9 cellular contexts compared by ENCODE assay signal in genomic region chr12:108468149-108468968, GRCh38. TPM values are rescaled to one million over a fixed set of nuclear protein-coding genes. Genes with fewer than 3 reads are reported as not detected.
DNase-seq lines count a peak whose midpoint lies in the region; ATAC-seq and TF ChIP-seq lines count a peak whose summit lies in the region.
"Had no signal": no experiment of that assay in that cellular context is flagged by ENCODE, and none has a peak within 500 bp of the region (broad histone marks: within the 10 kb centered on the region; RNA-seq: fewer than 3 reads in every experiment).

No MANE protein-coding gene starts in this region.

- H4K20me1 ChIP-seq in neural progenitor cell (ENCODE audit: low read depth), result peaks cover 7% of the 10 kb centered on the region

- H3K4me1 ChIP-seq in neural progenitor cell, result no peaks in the 10 kb centered on the region

- H3K9me3 ChIP-seq in neural progenitor cell (ENCODE audit: low read depth) (no peaks in the 10 kb centered on the region), T-helper 17 cell (ENCODE audit: control insufficient read depth, low read length, poor library complexity, severe bottlenecking) (no peaks in the 10 kb centered on the region)

- peak; percentile 76 for DNase-seq in activated CD4-positive, alpha-beta T cell treated with anti-CD3 and anti-CD28 coated beads, Interleukin-2, amount 10 ng/mL, durations not matched to agents 24 days and 14 days
- DNase-seq in activated CD4-positive, alpha-beta T cell treated with anti-CD3 and anti-CD28 coated beads, Interleukin-2, amount 50 U/mL, for 48 hours, result no peak
- DNase-seq in MV-4-11 (lab: John Stamatoyannopoulos, UW) (peak; percentile 20), dermis microvascular lymphatic vessel endothelial cell (ENCODE audit: low read depth in 2 of 2) (peak; percentile 14 to 40), neural progenitor cell (ENCODE audit: low spot score) (peak; percentile 81), NCI-H82 treated with DMSO at 0.1 percent for 48 hours (lab: John Stamatoyannopoulos, UW; ENCODE audit: unreplicated experiment) (no peak), T-helper 17 cell (no peak), mesothelial cell of epicardium (ENCODE audit: low spot score in 2 of 2, unreplicated experiment in 2 of 2) (no peak)
- DNase-seq: T1000 had no signal

- no peaks in the 10 kb centered on the region for H3K36me3 ChIP-seq in neural progenitor cell

- no peaks in the 10 kb centered on the region for H3F3A ChIP-seq in neural progenitor cell (ENCODE audit: low read depth)

- no peaks in the 10 kb centered on the region for H3K27me3 ChIP-seq in neural progenitor cell

- no peak overlapping the region for H3K4me3 Mint-ChIP-seq in activated CD4-positive, alpha-beta T cell treated with anti-CD3 and anti-CD28 coated beads, Interleukin-2, amount 10 ng/mL, durations not matched to agents 24 days and 14 days
- H3K4me3 Mint-ChIP-seq in neural progenitor cell, result no peak overlapping the region
- no peak overlapping the region for H3K4me3 Mint-ChIP-seq in T-helper 17 cell
- H3K4me3 Mint-ChIP-seq in mesothelial cell of epicardium, result no peak overlapping the region

- H3K4me2 ChIP-seq in neural progenitor cell, result no peak overlapping the region

- no peak overlapping the region for H3K27ac ChIP-seq in neural progenitor cell

- no peak overlapping the region for H2AFZ ChIP-seq in neural progenitor cell (replicated peaks)

- no peak overlapping the region for H3K4me3 ChIP-seq in neural progenitor cell

- H3K27ac Mint-ChIP-seq in activated CD4-positive, alpha-beta T cell treated with anti-CD3 and anti-CD28 coated beads, Interleukin-2, amount 10 ng/mL, durations not matched to agents 24 days and 14 days, result no peak overlapping the region
- H3K27ac Mint-ChIP-seq in neural progenitor cell (no peak overlapping the region), T-helper 17 cell (no peak overlapping the region), mesothelial cell of epicardium (no peak overlapping the region)

- no peak for ATAC-seq in T-helper 17 cell

- intact Hi-C loops in activated CD4-positive, alpha-beta T cell treated with anti-CD3 and anti-CD28 coated beads, Interleukin-2, amount 10 ng/mL, durations not matched to agents 24 days and 14 days (cut with micrococcal nuclease), result no loop called here

- no peak overlapping the region for H3K9ac ChIP-seq in neural progenitor cell

- peaks cover 4% of the 10 kb centered on the region for H3K9me3 Mint-ChIP-seq in activated CD4-positive, alpha-beta T cell treated with anti-CD3 and anti-CD28 coated beads, Interleukin-2, amount 10 ng/mL, durations not matched to agents 24 days and 14 days
- H3K9me3 Mint-ChIP-seq in neural progenitor cell, result no peaks in the 10 kb centered on the region
- H3K9me3 Mint-ChIP-seq in mesothelial cell of epicardium, result no peaks in the 10 kb centered on the region

- H3K27me3 Mint-ChIP-seq in activated CD4-positive, alpha-beta T cell treated with anti-CD3 and anti-CD28 coated beads, Interleukin-2, amount 10 ng/mL, durations not matched to agents 24 days and 14 days, result peaks cover 1% of the 10 kb centered on the region
- H3K27me3 Mint-ChIP-seq in neural progenitor cell (ENCODE audit: insufficient read depth, low read depth) (peaks cover 29% of the 10 kb centered on the region), T-helper 17 cell (peaks cover 40% of the 10 kb centered on the region), mesothelial cell of epicardium (ENCODE audit: low read depth) (peaks cover 27% of the 10 kb centered on the region)

- no peaks in the 10 kb centered on the region for H3K79me2 ChIP-seq in neural progenitor cell (ENCODE audit: low read depth)

- H3K4me1 Mint-ChIP-seq in activated CD4-positive, alpha-beta T cell treated with anti-CD3 and anti-CD28 coated beads, Interleukin-2, amount 10 ng/mL, durations not matched to agents 24 days and 14 days, result no peaks in the 10 kb centered on the region
- H3K4me1 Mint-ChIP-seq in neural progenitor cell, result no peaks in the 10 kb centered on the region
- no peaks in the 10 kb centered on the region for H3K4me1 Mint-ChIP-seq in T-helper 17 cell
- H3K4me1 Mint-ChIP-seq in mesothelial cell of epicardium, result no peaks in the 10 kb centered on the region

- no peak for TF ChIP-seq CTCF in neural progenitor cell (IDR thresholded peaks at IDR 0.05)
- TF ChIP-seq CTCF in mesothelial cell of epicardium (IDR thresholded peaks at IDR 0.05; ENCODE audit: unreplicated experiment), result no peak

- no peaks in the 10 kb centered on the region for H3K36me3 Mint-ChIP-seq in activated CD4-positive, alpha-beta T cell treated with anti-CD3 and anti-CD28 coated beads, Interleukin-2, amount 10 ng/mL, durations not matched to agents 24 days and 14 days (ENCODE audit: low read depth)
- H3K36me3 Mint-ChIP-seq in neural progenitor cell (no peaks in the 10 kb centered on the region), T-helper 17 cell (ENCODE audit: low read depth) (peaks cover 2% of the 10 kb centered on the region), mesothelial cell of epicardium (no peaks in the 10 kb centered on the region)

RNA-seq across cellular contexts. Expression of gene FICD, which starts 46.7 kb away (rescaled TPM):
- 5.9 and 6.6 TPM in 2 replicates for total RNA-seq in activated CD4-positive, alpha-beta T cell treated with anti-CD3 and anti-CD28 coated beads, Interleukin-2, amount 10 ng/mL, durations not matched to agents 24 days and 14 days
- total RNA-seq in dermis microvascular lymphatic vessel endothelial cell, result 4.5 and 7.0 TPM in 2 replicates
- 5.4 and 7.1 TPM in 2 replicates for total RNA-seq in neural progenitor cell (ENCODE audit: low replicate concordance)
- total RNA-seq in T-helper 17 cell, result 1 to 10 TPM; 4.4 to 5.1 TPM
- total RNA-seq in mesothelial cell of epicardium, result 2.8 to 3.6 TPM (median 2.9 TPM) in 3 replicates

Comparison
In these comparisons a context has a peak if more than half of its experiments do, and no peak if none do; other contexts are left out.
1. DNase-seq: peak in activated CD4-positive, alpha-beta T cell treated with anti-CD3 and anti-CD28 coated beads, Interleukin-2, amount 10 ng/mL, durations not matched to agents 24 days and 14 days (single experiment), MV-4-11 (single experiment), dermis microvascular lymphatic vessel endothelial cell (2 of 2) and neural progenitor cell (single experiment); none in activated CD4-positive, alpha-beta T cell treated with anti-CD3 and anti-CD28 coated beads, Interleukin-2, amount 50 U/mL, for 48 hours (0 of 2), NCI-H82 treated with DMSO at 0.1 percent for 48 hours (single experiment), T-helper 17 cell (0 of 3) and mesothelial cell of epicardium (0 of 2).